2 cellular contexts compared by ENCODE assay signal in the genomic region with DNA sequence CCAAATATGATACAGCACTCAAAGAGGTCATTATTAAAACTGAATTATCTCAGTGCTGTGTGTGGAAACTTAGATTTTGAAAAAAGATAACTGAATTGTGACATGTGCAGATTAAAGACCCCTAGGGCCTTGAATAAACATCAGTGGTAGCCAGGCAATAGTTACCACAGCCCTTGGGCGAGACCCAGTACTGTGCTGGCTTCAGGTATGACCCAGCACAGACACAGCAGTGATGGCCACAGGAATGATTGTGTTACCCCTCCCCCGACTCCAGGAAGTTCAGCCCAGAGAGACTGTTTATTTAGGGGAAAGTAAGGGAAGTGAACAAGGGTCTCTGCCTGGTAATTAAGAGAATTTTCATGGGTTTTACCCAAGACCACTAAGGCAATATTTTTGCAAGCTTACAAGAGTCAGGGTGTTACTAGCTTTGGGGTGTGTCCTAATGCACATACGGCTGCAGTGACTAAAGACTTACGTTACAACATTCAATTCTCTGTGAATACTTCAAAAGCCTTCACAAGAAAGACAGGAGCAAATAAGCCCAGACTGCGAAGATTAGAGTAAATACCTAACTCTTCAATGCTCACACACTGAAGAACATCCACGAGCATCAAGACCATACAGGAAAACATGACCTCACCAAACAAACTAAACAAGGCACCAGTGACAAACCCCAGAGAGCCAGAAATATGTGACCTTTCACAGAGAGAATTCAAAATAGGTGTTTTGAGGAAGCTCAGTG.
TF ChIP-seq lines count a peak whose summit lies in the region.

No MANE protein-coding gene starts in this region.

TF ChIP-seq in HepG2, 621 proteins besides CTCF, POLR2A, EP300 and RAD21 (continues in another document):
- TF ChIP-seq CREB1 (IDR thresholded peaks at IDR 0.05): peak; percentile 42; the same call in 1 of the 2 replicates
- TF ChIP-seq CREB1 (CRISPR knock-in tag; IDR thresholded peaks at IDR 0.05): peak; percentile 43; the same call in 1 of the 2 replicates
- TF ChIP-seq TARDBP (CRISPR knock-in tag; IDR thresholded peaks at IDR 0.05): peak; percentile 47; the same call in 1 of the 2 replicates
- TF ChIP-seq POLR2AphosphoS2 (IDR thresholded peaks at IDR 0.05; ENCODE audit: low read depth, low read length): no peak
- TF ChIP-seq ZNF792 (CRISPR knock-in tag; IDR thresholded peaks at IDR 0.05): 0 out of 2 replicates have a peak, but pooled peaks have one; percentile 49
- TF ChIP-seq, protein P1, sequence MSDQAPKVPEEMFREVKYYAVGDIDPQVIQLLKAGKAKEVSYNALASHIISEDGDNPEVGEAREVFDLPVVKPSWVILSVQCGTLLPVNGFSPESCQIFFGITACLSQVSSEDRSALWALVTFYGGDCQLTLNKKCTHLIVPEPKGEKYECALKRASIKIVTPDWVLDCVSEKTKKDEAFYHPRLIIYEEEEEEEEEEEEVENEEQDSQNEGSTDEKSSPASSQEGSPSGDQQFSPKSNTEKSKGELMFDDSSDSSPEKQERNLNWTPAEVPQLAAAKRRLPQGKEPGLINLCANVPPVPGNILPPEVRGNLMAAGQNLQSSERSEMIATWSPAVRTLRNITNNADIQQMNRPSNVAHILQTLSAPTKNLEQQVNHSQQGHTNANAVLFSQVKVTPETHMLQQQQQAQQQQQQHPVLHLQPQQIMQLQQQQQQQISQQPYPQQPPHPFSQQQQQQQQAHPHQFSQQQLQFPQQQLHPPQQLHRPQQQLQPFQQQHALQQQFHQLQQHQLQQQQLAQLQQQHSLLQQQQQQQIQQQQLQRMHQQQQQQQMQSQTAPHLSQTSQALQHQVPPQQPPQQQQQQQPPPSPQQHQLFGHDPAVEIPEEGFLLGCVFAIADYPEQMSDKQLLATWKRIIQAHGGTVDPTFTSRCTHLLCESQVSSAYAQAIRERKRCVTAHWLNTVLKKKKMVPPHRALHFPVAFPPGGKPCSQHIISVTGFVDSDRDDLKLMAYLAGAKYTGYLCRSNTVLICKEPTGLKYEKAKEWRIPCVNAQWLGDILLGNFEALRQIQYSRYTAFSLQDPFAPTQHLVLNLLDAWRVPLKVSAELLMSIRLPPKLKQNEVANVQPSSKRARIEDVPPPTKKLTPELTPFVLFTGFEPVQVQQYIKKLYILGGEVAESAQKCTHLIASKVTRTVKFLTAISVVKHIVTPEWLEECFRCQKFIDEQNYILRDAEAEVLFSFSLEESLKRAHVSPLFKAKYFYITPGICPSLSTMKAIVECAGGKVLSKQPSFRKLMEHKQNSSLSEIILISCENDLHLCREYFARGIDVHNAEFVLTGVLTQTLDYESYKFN (CRISPR knock-in tag; conservative IDR thresholded peaks at IDR 0.05): peak; percentile 29; the same call in 1 of the 2 replicates
- peak; percentile 30; the same call in 1 of the 2 replicates for TF ChIP-seq ISL2 (CRISPR knock-in tag; IDR thresholded peaks at IDR 0.05)
- TF ChIP-seq ZNF569 (CRISPR knock-in tag; IDR thresholded peaks at IDR 0.05; ENCODE audit: borderline replicate concordance): no peak
- TF ChIP-seq ATF7 (IDR thresholded peaks at IDR 0.05): peak; percentile 55; the same call in 1 of the 2 replicates
- no peak for TF ChIP-seq ATF7 (CRISPR knock-in tag; IDR thresholded peaks at IDR 0.05)
- TF ChIP-seq STAT5B (CRISPR knock-in tag; IDR thresholded peaks at IDR 0.05): no peak
- TF ChIP-seq, protein P2, sequence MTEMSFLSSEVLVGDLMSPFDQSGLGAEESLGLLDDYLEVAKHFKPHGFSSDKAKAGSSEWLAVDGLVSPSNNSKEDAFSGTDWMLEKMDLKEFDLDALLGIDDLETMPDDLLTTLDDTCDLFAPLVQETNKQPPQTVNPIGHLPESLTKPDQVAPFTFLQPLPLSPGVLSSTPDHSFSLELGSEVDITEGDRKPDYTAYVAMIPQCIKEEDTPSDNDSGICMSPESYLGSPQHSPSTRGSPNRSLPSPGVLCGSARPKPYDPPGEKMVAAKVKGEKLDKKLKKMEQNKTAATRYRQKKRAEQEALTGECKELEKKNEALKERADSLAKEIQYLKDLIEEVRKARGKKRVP (CRISPR knock-in tag; IDR thresholded peaks at IDR 0.05): 0 out of 4 replicates have a peak, but pooled peaks of 1 of the 2 experiments have one; percentile 9
- TF ChIP-seq, protein P3, sequence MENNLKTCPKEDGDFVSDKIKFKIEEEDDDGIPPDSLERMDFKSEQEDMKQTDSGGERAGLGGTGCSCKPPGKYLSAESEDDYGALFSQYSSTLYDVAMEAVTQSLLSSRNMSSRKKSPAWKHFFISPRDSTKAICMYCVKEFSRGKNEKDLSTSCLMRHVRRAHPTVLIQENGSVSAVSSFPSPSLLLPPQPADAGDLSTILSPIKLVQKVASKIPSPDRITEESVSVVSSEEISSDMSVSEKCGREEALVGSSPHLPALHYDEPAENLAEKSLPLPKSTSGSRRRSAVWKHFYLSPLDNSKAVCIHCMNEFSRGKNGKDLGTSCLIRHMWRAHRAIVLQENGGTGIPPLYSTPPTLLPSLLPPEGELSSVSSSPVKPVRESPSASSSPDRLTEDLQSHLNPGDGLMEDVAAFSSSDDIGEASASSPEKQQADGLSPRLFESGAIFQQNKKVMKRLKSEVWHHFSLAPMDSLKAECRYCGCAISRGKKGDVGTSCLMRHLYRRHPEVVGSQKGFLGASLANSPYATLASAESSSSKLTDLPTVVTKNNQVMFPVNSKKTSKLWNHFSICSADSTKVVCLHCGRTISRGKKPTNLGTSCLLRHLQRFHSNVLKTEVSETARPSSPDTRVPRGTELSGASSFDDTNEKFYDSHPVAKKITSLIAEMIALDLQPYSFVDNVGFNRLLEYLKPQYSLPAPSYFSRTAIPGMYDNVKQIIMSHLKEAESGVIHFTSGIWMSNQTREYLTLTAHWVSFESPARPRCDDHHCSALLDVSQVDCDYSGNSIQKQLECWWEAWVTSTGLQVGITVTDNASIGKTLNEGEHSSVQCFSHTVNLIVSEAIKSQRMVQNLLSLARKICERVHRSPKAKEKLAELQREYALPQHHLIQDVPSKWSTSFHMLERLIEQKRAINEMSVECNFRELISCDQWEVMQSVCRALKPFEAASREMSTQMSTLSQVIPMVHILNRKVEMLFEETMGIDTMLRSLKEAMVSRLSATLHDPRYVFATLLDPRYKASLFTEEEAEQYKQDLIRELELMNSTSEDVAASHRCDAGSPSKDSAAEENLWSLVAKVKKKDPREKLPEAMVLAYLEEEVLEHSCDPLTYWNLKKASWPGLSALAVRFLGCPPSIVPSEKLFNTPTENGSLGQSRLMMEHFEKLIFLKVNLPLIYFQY (CRISPR knock-in tag; IDR thresholded peaks at IDR 0.05; ENCODE audit: borderline replicate concordance): no peak
- TF ChIP-seq RFX1 (IDR thresholded peaks at IDR 0.05): no peak

TF ChIP-seq in K562, 482 proteins besides CTCF, POLR2A, EP300 and RAD21:
- TF ChIP-seq MED1 (CRISPR knock-in tag; IDR thresholded peaks at IDR 0.05; ENCODE audit: borderline replicate concordance): no peak
- TF ChIP-seq RNF2 (IDR thresholded peaks at IDR 0.05): no peak
- no peak for TF ChIP-seq ZBTB17 (CRISPR knock-in tag; IDR thresholded peaks at IDR 0.05)
- TF ChIP-seq NFE2L1 (tag; IDR thresholded peaks at IDR 0.05; ENCODE audit: borderline replicate concordance, low read depth): no peak
- no peak for TF ChIP-seq SP1 (CRISPR knock-in tag; IDR thresholded peaks at IDR 0.05)
- no peak for TF ChIP-seq POLR3A (IDR thresholded peaks at IDR 0.05; ENCODE audit: borderline replicate concordance, extremely low read depth, insufficient read depth, insufficient read length)
- TF ChIP-seq GTF2A2 (tag; IDR thresholded peaks at IDR 0.05): no peak
- TF ChIP-seq NR4A1 (CRISPR knock-in tag; IDR thresholded peaks at IDR 0.05): no peak
- TF ChIP-seq NR4A1 (tag; IDR thresholded peaks at IDR 0.05): no peak
- TF ChIP-seq ZNF217 (CRISPR knock-in tag; IDR thresholded peaks at IDR 0.05): no peak
